12 cellular contexts compared by ENCODE assay signal in the genomic region with DNA sequence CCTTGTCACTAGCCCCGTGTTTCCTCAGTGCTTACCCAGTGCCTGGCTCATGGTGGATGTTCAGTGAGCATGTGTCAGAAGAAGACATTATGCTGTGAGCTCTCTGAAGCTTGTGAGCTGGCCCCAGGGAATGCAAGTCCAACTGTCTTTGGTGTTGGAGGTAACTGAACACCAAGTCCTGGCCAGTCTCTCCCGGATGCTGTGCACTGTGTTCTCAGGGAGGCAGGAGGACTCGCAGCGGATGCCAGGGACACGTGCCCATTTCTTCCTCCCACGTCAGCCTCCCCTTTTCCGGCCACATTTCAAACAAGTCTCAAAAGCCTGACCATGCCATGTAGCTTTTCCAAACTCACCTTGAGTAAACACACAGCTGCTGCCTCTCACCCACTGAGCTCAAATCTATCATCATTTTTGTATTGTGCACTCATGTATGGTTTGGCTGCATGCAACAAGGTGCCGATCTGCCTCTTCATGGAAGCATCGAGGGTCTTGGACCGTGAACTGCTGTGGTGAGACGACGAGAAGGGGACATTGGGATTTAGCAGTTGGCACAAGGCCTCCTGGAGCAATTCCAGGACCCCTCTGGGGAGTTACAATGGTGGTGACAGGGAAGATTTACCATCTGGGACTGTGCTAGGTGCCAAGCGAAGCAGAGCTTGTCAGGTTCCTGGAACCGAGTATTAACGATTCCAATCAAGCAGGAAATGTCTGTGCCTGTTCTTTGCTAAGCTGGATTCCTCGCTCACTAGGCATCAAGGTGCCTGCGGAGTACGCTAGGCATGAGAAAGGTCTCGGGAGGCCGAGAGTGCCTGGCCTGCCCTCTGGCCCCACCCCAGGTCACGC. TPM values are rescaled to one million over a fixed set of nuclear protein-coding genes. Genes with fewer than 3 reads are reported as not detected.
DNase-seq lines count a peak whose midpoint lies in the region; ATAC-seq lines count a peak whose summit lies in the region.
"Had no signal": no experiment of that assay in that cellular context is flagged by ENCODE, and none has a peak within 500 bp of the region (broad histone marks: within the 10 kb centered on the region; RNA-seq: fewer than 3 reads in every experiment).

No MANE protein-coding gene starts in this region.

- peak overlapping the region; percentile 13 for H3K27ac Mint-ChIP-seq in activated naive CD8-positive, alpha-beta T cell
- H3K27ac Mint-ChIP-seq in activated naive CD8-positive, alpha-beta T cell treated with anti-CD3 and anti-CD28 coated beads, Interleukin-2, amount 50 U/mL, for 24 hours: no peak overlapping the region

- H3K36me3 Mint-ChIP-seq in activated naive CD8-positive, alpha-beta T cell: no peaks in the 10 kb centered on the region
- H3K36me3 Mint-ChIP-seq in activated naive CD8-positive, alpha-beta T cell treated with anti-CD3 and anti-CD28 coated beads, Interleukin-2, amount 50 U/mL, for 24 hours (ENCODE audit: low read depth): peaks cover 2% of the 10 kb centered on the region

- no peaks in the 10 kb centered on the region for H3K27me3 Mint-ChIP-seq in activated naive CD8-positive, alpha-beta T cell
- H3K27me3 Mint-ChIP-seq in activated naive CD8-positive, alpha-beta T cell treated with anti-CD3 and anti-CD28 coated beads, Interleukin-2, amount 50 U/mL, for 24 hours: no peaks in the 10 kb centered on the region

- H3K4me1 Mint-ChIP-seq in activated naive CD8-positive, alpha-beta T cell (ENCODE audit: low read depth): peaks cover 40% of the 10 kb centered on the region
- H3K4me1 Mint-ChIP-seq in activated naive CD8-positive, alpha-beta T cell treated with anti-CD3 and anti-CD28 coated beads, Interleukin-2, amount 50 U/mL, for 24 hours: peaks cover 36% of the 10 kb centered on the region

- DNase-seq in activated naive CD8-positive, alpha-beta T cell treated with anti-CD3 and anti-CD28 coated beads, Interleukin-2, amount 50 U/mL, for 24 hours: no peak
- peak; percentile 36 for DNase-seq in NCI-H774 (lab: John Stamatoyannopoulos, UW)
- DNase-seq in ureter (ENCODE audit: low spot score): peak; percentile 75
- no peak for DNase-seq in activated naive CD4-positive, alpha-beta T cell (lab: John Stamatoyannopoulos, UW)
- DNase-seq: anterior cingulate cortex, mucosa of descending colon, MV-4-11, retina had no signal

- no peak overlapping the region for H3K4me3 Mint-ChIP-seq in activated naive CD8-positive, alpha-beta T cell
- no peak overlapping the region for H3K4me3 Mint-ChIP-seq in activated naive CD8-positive, alpha-beta T cell treated with anti-CD3 and anti-CD28 coated beads, Interleukin-2, amount 50 U/mL, for 24 hours

- no peak for ATAC-seq in activated naive CD8-positive, alpha-beta T cell treated with anti-CD3 and anti-CD28 coated beads, Interleukin-2, amount 50 U/mL, for 24 hours
- ATAC-seq in esophagus mucosa: peak; percentile 47
- ATAC-seq in GM21723 (IDR thresholded peaks at IDR 0.05; ENCODE audit: unreplicated experiment): no peak
- ATAC-seq in GM18858 (IDR thresholded peaks at IDR 0.05; ENCODE audit: unreplicated experiment): no peak
- ATAC-seq: mucosa of descending colon had no signal

- H3K9me3 Mint-ChIP-seq in activated naive CD8-positive, alpha-beta T cell (ENCODE audit: low read depth): no peaks in the 10 kb centered on the region
- H3K9me3 Mint-ChIP-seq in activated naive CD8-positive, alpha-beta T cell treated with anti-CD3 and anti-CD28 coated beads, Interleukin-2, amount 50 U/mL, for 24 hours: no peaks in the 10 kb centered on the region

RNA-seq across cellular contexts. Expression of gene MGAT4A, which starts 44.4 kb away (rescaled TPM):
- total RNA-seq in esophagus mucosa (5.6 TPM), ureter (63.8 TPM)

Comparison
In these comparisons a context has a peak if more than half of its experiments do, and no peak if none do; other contexts are left out.
1. DNase-seq: peak in NCI-H774 (single experiment) and ureter (single experiment); none in activated naive CD8-positive, alpha-beta T cell treated with anti-CD3 and anti-CD28 coated beads, Interleukin-2, amount 50 U/mL, for 24 hours (single experiment) and activated naive CD4-positive, alpha-beta T cell (0 of 4).